ENCODE assay signal across 1 cellular context in the genomic region with DNA sequence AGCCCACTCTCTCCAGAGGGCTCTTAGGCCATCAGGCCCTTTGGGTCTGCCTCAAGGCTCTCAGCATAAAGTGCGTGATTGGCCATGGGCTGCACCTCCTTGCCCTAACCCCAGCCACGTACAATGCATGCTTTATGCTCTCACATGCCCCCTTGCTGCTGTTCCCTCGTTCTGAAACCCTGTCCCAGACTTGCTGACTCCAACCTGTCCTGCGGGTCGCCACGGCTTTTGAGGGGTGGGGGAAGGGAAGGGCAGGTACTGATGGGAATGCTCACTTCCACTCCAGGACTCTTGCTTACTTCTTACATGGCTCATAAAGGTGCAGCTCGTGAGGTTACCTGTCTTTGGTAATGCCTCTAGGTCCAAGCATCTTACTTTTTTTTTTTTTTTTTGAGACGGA.
TF ChIP-seq lines count a peak whose summit lies in the region.

No MANE protein-coding gene starts in this region.

TF ChIP-seq in GM23338, 12 proteins besides CTCF, POLR2A, EP300 and RAD21 (continued from another document):
- TF ChIP-seq, protein P1, sequence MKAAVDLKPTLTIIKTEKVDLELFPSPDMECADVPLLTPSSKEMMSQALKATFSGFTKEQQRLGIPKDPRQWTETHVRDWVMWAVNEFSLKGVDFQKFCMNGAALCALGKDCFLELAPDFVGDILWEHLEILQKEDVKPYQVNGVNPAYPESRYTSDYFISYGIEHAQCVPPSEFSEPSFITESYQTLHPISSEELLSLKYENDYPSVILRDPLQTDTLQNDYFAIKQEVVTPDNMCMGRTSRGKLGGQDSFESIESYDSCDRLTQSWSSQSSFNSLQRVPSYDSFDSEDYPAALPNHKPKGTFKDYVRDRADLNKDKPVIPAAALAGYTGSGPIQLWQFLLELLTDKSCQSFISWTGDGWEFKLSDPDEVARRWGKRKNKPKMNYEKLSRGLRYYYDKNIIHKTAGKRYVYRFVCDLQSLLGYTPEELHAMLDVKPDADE (IDR thresholded peaks at IDR 0.05) = no peak
- TF ChIP-seq NANOG (IDR thresholded peaks at IDR 0.05; ENCODE audit: borderline replicate concordance) = no peak
TF ChIP-seq in GM23338: peak in this region for 0.
